ENCODE assay signal across 21 cellular contexts in genomic region chr20:4165984-4166725, GRCh38. TPM values are rescaled to one million over a fixed set of nuclear protein-coding genes. Genes with fewer than 3 reads are reported as not detected.
DNase-seq lines count a peak whose midpoint lies in the region; ATAC-seq, FAIRE-seq and TF ChIP-seq lines count a peak whose summit lies in the region.
"Had no signal": no experiment of that assay in that cellular context is flagged by ENCODE, and none has a peak within 500 bp of the region (broad histone marks: within the 10 kb centered on the region; RNA-seq: fewer than 3 reads in every experiment).

No MANE protein-coding gene starts in this region.

- H3K27ac ChIP-seq in CD4-positive, alpha-beta memory T cell (ENCODE audit: low read depth, low read length), result no peak overlapping the region
- H3K27ac ChIP-seq in HEK293 (ENCODE audit: extremely low read depth, low read depth, low read length) (no peak overlapping the region), trophoblast cell (ENCODE audit: low read depth, low read length) (no peak overlapping the region), foreskin keratinocyte (no peak overlapping the region)
- H3K27ac ChIP-seq: adrenal gland, pancreas had no signal

- H3K27me3 Mint-ChIP-seq in CD4-positive, alpha-beta memory T cell, result peaks cover 0 to 2% of the 10 kb centered on the region in 2 donors

- TF ChIP-seq CTCF in HEK293 (tag by site-specific recombination; IDR thresholded peaks at IDR 0.05) (no peak), bronchial epithelial cell (IDR thresholded peaks at IDR 0.05; ENCODE audit: insufficient read depth, low read length, severe bottlenecking) (no peak), foreskin keratinocyte (conservative IDR thresholded peaks at IDR 0.05) (no peak)

- peaks cover 3% of the 10 kb centered on the region for H3K79me1 ChIP-seq in trophoblast cell (ENCODE audit: low read length)

- peak overlapping the region; percentile 29 for H4K91ac ChIP-seq in trophoblast cell (ENCODE audit: low read depth, low read length)

- intact Hi-C loops in CD4-positive, alpha-beta memory T cell (cut with micrococcal nuclease), result no loop called here

- H3K4me1 Mint-ChIP-seq in CD4-positive, alpha-beta memory T cell, result peaks cover 7 to 17% (median 10%) of the 10 kb centered on the region in 4 donors

- no peak overlapping the region for H3K18ac ChIP-seq in trophoblast cell (ENCODE audit: low read length)

- H3K27me3 ChIP-seq in CD4-positive, alpha-beta memory T cell (ENCODE audit: insufficient read depth, low read length), result no peaks in the 10 kb centered on the region
- H3K27me3 ChIP-seq in bronchial epithelial cell (ENCODE audit: control insufficient read depth, insufficient read depth, low read length) (no peaks in the 10 kb centered on the region), trophoblast cell (ENCODE audit: insufficient read depth, low read length) (no peaks in the 10 kb centered on the region), foreskin keratinocyte (no peaks in the 10 kb centered on the region)
- H3K27me3 ChIP-seq: adrenal gland, BE2C, pancreas had no signal

- H3K4me1 ChIP-seq in CD4-positive, alpha-beta memory T cell (ENCODE audit: insufficient read depth, low read length), result peaks cover 2% of the 10 kb centered on the region
- H3K4me1 ChIP-seq in HEK293 (ENCODE audit: control insufficient read depth, insufficient read depth, low read length), result no peaks in the 10 kb centered on the region
- peaks cover 26 to 43% of the 10 kb centered on the region in 2 experiments for H3K4me1 ChIP-seq in trophoblast cell (ENCODE audit: control insufficient read depth in 1 of 2, insufficient read depth in 2 of 2, low read length in 2 of 2)
- peaks cover 15% of the 10 kb centered on the region for H3K4me1 ChIP-seq in foreskin keratinocyte
- H3K4me1 ChIP-seq: BE2C had no signal

- H2AFZ ChIP-seq in trophoblast cell (ENCODE audit: insufficient read depth, low read length, poor library complexity), result no peak overlapping the region

- no peak for ATAC-seq in foreskin keratinocyte
- ATAC-seq: effector memory CD8-positive, alpha-beta T cell; pancreas had no signal

- no peak overlapping the region for H2BK120ac ChIP-seq in trophoblast cell (ENCODE audit: insufficient read depth, low read length, poor library complexity)

- H3K9ac ChIP-seq in trophoblast cell (ENCODE audit: low read length), result no peak overlapping the region

- H3K36me3 ChIP-seq in CD4-positive, alpha-beta memory T cell (ENCODE audit: insufficient read depth, low read length), result no peaks in the 10 kb centered on the region
- H3K36me3 ChIP-seq in HEK293 (ENCODE audit: control insufficient read depth in 2 of 2, insufficient read depth in 1 of 2, low read length in 2 of 2), result no peaks in the 10 kb centered on the region
- no peaks in the 10 kb centered on the region for H3K36me3 ChIP-seq in bronchial epithelial cell (ENCODE audit: control insufficient read depth, insufficient read depth, low read length)
- no peaks in the 10 kb centered on the region for H3K36me3 ChIP-seq in trophoblast cell (ENCODE audit: control insufficient read depth in 1 of 2, insufficient read depth in 2 of 2, low read length in 2 of 2)
- H3K36me3 ChIP-seq: adrenal gland, BE2C, pancreas had no signal

- no CpG with 5 or more reads among the region's 6 CpGs for WGBS in trophoblast cell (ENCODE audit: extremely low coverage, insufficient coverage, insufficient read length)

- FAIRE-seq in bronchial epithelial cell (lab: Jason Lieb, UNC), result peak; percentile 13
- FAIRE-seq: HTR-8/SVneo, pancreas had no signal

- no peak overlapping the region for H3K4ac ChIP-seq in trophoblast cell (ENCODE audit: low read depth, low read length)

- no peak overlapping the region for H4K8ac ChIP-seq in trophoblast cell (ENCODE audit: low read depth, low read length)

- H3K27ac Mint-ChIP-seq in CD4-positive, alpha-beta memory T cell, result peak overlapping the region in 4 of 7 donors; percentile 38 to 61 (median 54)

- no peak overlapping the region for H3K4me3 Mint-ChIP-seq in CD4-positive, alpha-beta memory T cell
- H3K4me3 Mint-ChIP-seq: effector memory CD8-positive, alpha-beta T cell; immature natural killer cell had no signal

- no peak overlapping the region for H3K14ac ChIP-seq in trophoblast cell (ENCODE audit: low read length)

- no peak overlapping the region for H3K4me2 ChIP-seq in trophoblast cell (ENCODE audit: low read length)

- H3K36me3 Mint-ChIP-seq in CD4-positive, alpha-beta memory T cell, result no peaks in the 10 kb centered on the region
- H3K36me3 Mint-ChIP-seq: immature natural killer cell had no signal

- no peaks in the 10 kb centered on the region for H3K79me2 ChIP-seq in trophoblast cell (ENCODE audit: control insufficient read depth, insufficient read depth, low read length, poor library complexity)

- CTCF ChIA-PET in CD4-positive, alpha-beta memory T cell (lab: Charles Lee; ENCODE audit: partially characterized antibody), result interaction anchor here (3.8 kb wide), 1 partner anchor 59 kb away, joined by 16 read pairs; no protein-coding TSS in a partner anchor
- CTCF ChIA-PET in HEK293 (lab: Yijun Ruan, JAX), result interaction anchor here (0.7 to 1.4 kb wide), 6 partner anchors 54 to 166 kb away, joined by 3 to 6 read pairs (median 4); no protein-coding TSS in a partner anchor

- H3K23ac ChIP-seq in trophoblast cell (ENCODE audit: low read length), result no peak overlapping the region

- H3K9me3 ChIP-seq in CD4-positive, alpha-beta memory T cell (ENCODE audit: control insufficient read depth in 1 of 2, low read length in 2 of 2), result no peaks in the 10 kb centered on the region
- no peaks in the 10 kb centered on the region for H3K9me3 ChIP-seq in HEK293 (ENCODE audit: control insufficient read depth, insufficient read depth, low read depth, low read length)
- H3K9me3 ChIP-seq in trophoblast cell (ENCODE audit: insufficient read depth, low read depth, low read length), result peaks cover 2% of the 10 kb centered on the region
- H3K9me3 ChIP-seq: adrenal gland, BE2C, pancreas had no signal

- POLR2A ChIA-PET in CD4-positive, alpha-beta memory T cell (lab: Charles Lee; ENCODE audit: partially characterized antibody), result no interaction called here
- POLR2A ChIA-PET in HEK293 (lab: Yijun Ruan, JAX), result interaction anchor here (0.5 to 1.4 kb wide), 2 partner anchors 14 to 107 kb away, joined by 3 to 6 read pairs; no protein-coding TSS in a partner anchor

- H4K12ac ChIP-seq in trophoblast cell (ENCODE audit: low read depth, low read length), result no peak overlapping the region

- H2BK12ac ChIP-seq in trophoblast cell (ENCODE audit: low read length), result peak overlapping the region; percentile 16

- H2BK5ac ChIP-seq in trophoblast cell (ENCODE audit: low read depth, low read length, poor library complexity), result no peak overlapping the region

- DNase-seq in CD4-positive, alpha-beta memory T cell, result no peak
- DNase-seq in bronchial epithelial cell (ENCODE audit: low read depth) (no peak), trophoblast cell (no peak), NCI-H1694 (lab: John Stamatoyannopoulos, UW) (no peak), SIG-M5 (lab: John Stamatoyannopoulos, UW) (no peak), foreskin keratinocyte (no peak)
- DNase-seq: activated CD8-positive, alpha-beta memory T cell treated with anti-CD3 and anti-CD28 coated beads for 24 hours; activated effector memory CD4-positive, alpha-beta T cell treated with Interleukin-2 at 50 U/mL for 16 hours; adrenal gland; BE2C; DMS153; effector memory CD8-positive, alpha-beta T cell; head of caudate nucleus; immature natural killer cell; NCI-H1105 treated with DMSO at 0.1 percent for 48 hours; NCI-H82; pancreas; stimulated activated CD4-positive, alpha-beta T cell treated with anti-CD3 and anti-CD28 coated beads, Interleukin-2, amount 100 ng/mL, for 24 hours; SW 1271 had no signal

- H3K4me3 ChIP-seq in CD4-positive, alpha-beta memory T cell (ENCODE audit: low read length in 2 of 2), result no peak overlapping the region
- H3K4me3 ChIP-seq in HEK293 (ENCODE audit: low read depth, low read length), result no peak overlapping the region
- H3K4me3 ChIP-seq in bronchial epithelial cell (ENCODE audit: low read depth, low read length), result no peak overlapping the region
- H3K4me3 ChIP-seq in trophoblast cell (ENCODE audit: low read depth, low read length), result no peak overlapping the region
- H3K4me3 ChIP-seq: adrenal gland, pancreas had no signal

- no peak overlapping the region for H2AK5ac ChIP-seq in trophoblast cell (ENCODE audit: low read length)

- no peaks in the 10 kb centered on the region for H3K9me3 Mint-ChIP-seq in CD4-positive, alpha-beta memory T cell
- H3K9me3 Mint-ChIP-seq: effector memory CD8-positive, alpha-beta T cell; immature natural killer cell had no signal

TF ChIP-seq in HEK293, 187 proteins besides CTCF, POLR2A, EP300 and RAD21 (continues in another document):
- peak; percentile 90 for TF ChIP-seq GLIS1 (tag by site-specific recombination; IDR thresholded peaks at IDR 0.05)
- TF ChIP-seq, protein P1, sequence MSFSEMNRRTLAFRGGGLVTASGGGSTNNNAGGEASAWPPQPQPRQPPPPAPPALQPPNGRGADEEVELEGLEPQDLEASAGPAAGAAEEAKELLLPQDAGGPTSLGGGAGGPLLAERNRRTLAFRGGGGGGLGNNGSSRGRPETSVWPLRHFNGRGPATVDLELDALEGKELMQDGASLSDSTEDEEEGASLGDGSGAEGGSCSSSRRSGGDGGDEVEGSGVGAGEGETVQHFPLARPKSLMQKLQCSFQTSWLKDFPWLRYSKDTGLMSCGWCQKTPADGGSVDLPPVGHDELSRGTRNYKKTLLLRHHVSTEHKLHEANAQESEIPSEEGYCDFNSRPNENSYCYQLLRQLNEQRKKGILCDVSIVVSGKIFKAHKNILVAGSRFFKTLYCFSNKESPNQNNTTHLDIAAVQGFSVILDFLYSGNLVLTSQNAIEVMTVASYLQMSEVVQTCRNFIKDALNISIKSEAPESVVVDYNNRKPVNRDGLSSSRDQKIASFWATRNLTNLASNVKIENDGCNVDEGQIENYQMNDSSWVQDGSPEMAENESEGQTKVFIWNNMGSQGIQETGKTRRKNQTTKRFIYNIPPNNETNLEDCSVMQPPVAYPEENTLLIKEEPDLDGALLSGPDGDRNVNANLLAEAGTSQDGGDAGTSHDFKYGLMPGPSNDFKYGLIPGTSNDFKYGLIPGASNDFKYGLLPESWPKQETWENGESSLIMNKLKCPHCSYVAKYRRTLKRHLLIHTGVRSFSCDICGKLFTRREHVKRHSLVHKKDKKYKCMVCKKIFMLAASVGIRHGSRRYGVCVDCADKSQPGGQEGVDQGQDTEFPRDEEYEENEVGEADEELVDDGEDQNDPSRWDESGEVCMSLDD (tag by site-specific recombination; IDR thresholded peaks at IDR 0.05), result no peak
- TF ChIP-seq ZIC2 (tag by site-specific recombination; IDR thresholded peaks at IDR 0.05), result peak; percentile 64

RNA-seq across cellular contexts. Expression of gene SMOX, which starts 17.5 kb away (rescaled TPM):
- 1 to 10 TPM in 1 of 2 experiments, under 1 TPM in 1; 0.41 to 1.4 TPM for total RNA-seq in CD4-positive, alpha-beta memory T cell
- polyA plus RNA-seq in CD4-positive, alpha-beta memory T cell, result under 1 TPM; 0.19 to 0.84 TPM
- 19.0 and 27.1 TPM in 2 replicates for total RNA-seq in bronchial epithelial cell
- polyA plus RNA-seq in trophoblast cell (2013), result 33.1 and 36.6 TPM in 2 replicates
- total RNA-seq in foreskin keratinocyte, result 4.8 and 8.3 TPM in 2 replicates
- 5.4 and 7.7 TPM in 2 replicates for polyA plus RNA-seq in foreskin keratinocyte
